Comparison of ENCODE assay signal across 38 cellular contexts in the genomic region with DNA sequence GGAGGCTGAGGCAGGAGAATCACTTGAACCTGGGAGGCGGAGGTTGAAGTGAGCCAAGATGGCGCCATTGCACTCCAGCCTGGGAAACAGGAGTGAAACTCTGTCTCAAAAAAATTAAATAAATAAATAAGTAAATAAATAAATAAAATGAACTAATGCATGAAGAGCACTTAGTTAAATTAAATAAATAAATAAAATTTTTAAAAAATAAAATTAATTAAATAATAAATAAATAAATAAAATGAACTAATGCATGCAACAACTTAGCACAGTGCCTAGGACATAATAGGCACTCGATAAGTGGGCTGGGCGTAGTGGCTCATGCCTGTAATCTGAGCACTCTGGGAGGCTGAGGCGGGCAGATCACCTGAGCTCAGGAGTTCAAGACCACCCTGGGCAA. TPM values are rescaled to one million over a fixed set of nuclear protein-coding genes. Genes with fewer than 3 reads are reported as not detected.
"Had no signal": no experiment of that assay in that cellular context is flagged by ENCODE, and none has a peak within 500 bp of the region (broad histone marks: within the 10 kb centered on the region; RNA-seq: fewer than 3 reads in every experiment).

No MANE protein-coding gene starts in this region.

- H3K27me3 Mint-ChIP-seq: activated CD4-positive, alpha-beta T cell treated with anti-CD3 and anti-CD28 coated beads for 36 hours; activated CD4-positive, alpha-beta T cell treated with anti-CD3 and anti-CD28 coated beads, Interleukin-2, amount 10 ng/mL, durations not matched to agents 7 days and 5 days; activated CD8-positive, alpha-beta memory T cell treated with anti-CD3 and anti-CD28 coated beads, Interleukin-2, amount 10 ng/mL, durations not matched to agents 7 days and 5 days; activated naive CD8-positive, alpha-beta T cell treated with anti-CD3 and anti-CD28 coated beads for 36 hours; activated T-cell treated with anti-CD3 and anti-CD28 coated beads, Interleukin-2, amount 50 U/mL, for 24 hours had no signal

- H3K27ac ChIP-seq: adrenal gland, brain microvascular endothelial cell, breast epithelium, coronary artery, VCaP had no signal

- H3K4me3 ChIP-seq: adrenal gland, body of pancreas, breast epithelium, coronary artery had no signal

- FAIRE-seq: astrocyte, colon, TTC549 had no signal

- H3K27ac Mint-ChIP-seq: activated CD4-positive, alpha-beta memory T cell treated with anti-CD3 and anti-CD28 coated beads, Interleukin-2, amount 10 ng/mL, durations not matched to agents 7 days and 5 days; activated CD4-positive, alpha-beta T cell treated with anti-CD3 and anti-CD28 coated beads for 36 hours; activated CD4-positive, alpha-beta T cell treated with anti-CD3 and anti-CD28 coated beads, Interleukin-2, amount 10 ng/mL, durations not matched to agents 7 days and 5 days; activated CD8-positive, alpha-beta memory T cell treated with anti-CD3 and anti-CD28 coated beads, Interleukin-2, amount 10 ng/mL, durations not matched to agents 7 days and 5 days; activated CD8-positive, alpha-beta T cell treated with anti-CD3 and anti-CD28 coated beads, Interleukin-2, amount 10 ng/mL, durations not matched to agents 7 days and 5 days; activated naive CD4-positive, alpha-beta T cell treated with anti-CD3 and anti-CD28 coated beads for 36 hours; activated naive CD4-positive, alpha-beta T cell treated with anti-CD3 and anti-CD28 coated beads, Interleukin-2, amount 50 U/mL, for 72 hours; activated naive CD8-positive, alpha-beta T cell treated with anti-CD3 and anti-CD28 coated beads for 36 hours; activated T-cell treated with anti-CD3 and anti-CD28 coated beads, Interleukin-2, amount 50 U/mL, for 24 hours; activated T-helper 1 cell treated with anti-CD3 and anti-CD28 coated beads, Interleukin-12 subunit alpha, Interleukin-12 subunit beta, Interleukin-2, Interleukin-4 antibody, amounts not matched to agents 30 ng/mL and 10 ng/mL and 1 ng/mL, durations not matched to agents 14 hours and 24 hours and 36 hours; activated T-helper 17 cell treated with anti-CD3 and anti-CD28 coated beads, Interleukin-2, amount 50 U/mL, for 72 hours; T-helper 1 cell treated with Interleukin-12 subunit alpha and Interleukin-12 subunit beta and Interleukin-4 antibody, amounts not matched to agents 30 μg/mL and 1 μg/mL, for 36 hours; T-helper 2 cell treated with Interferon-gamma antibody and Interleukin-4, amounts not matched to agents 5 μg/mL and 100 μg/mL, for 36 hours had no signal

- H3K9me3 Mint-ChIP-seq: T-helper 1 cell treated with Interleukin-12 subunit alpha and Interleukin-12 subunit beta and Interleukin-4 antibody, amounts not matched to agents 30 μg/mL and 1 μg/mL, for 36 hours; T-helper 2 cell treated with Interferon-gamma antibody and Interleukin-4, amounts not matched to agents 5 μg/mL and 100 μg/mL, for 36 hours had no signal

- H3K4me1 ChIP-seq: adrenal gland had no signal

- ATAC-seq: activated CD4-positive, alpha-beta T cell treated with anti-CD3 and anti-CD28 coated beads for 36 hours; activated CD4-positive, CD25-positive, alpha-beta regulatory T cell treated with anti-CD3 and anti-CD28 coated beads, Interleukin-2, amount 50 U/mL, for 24 hours; activated CD8-positive, alpha-beta memory T cell treated with anti-CD3 and anti-CD28 coated beads, Interleukin-2, amount 10 ng/mL, durations not matched to agents 7 days and 5 days; activated CD8-positive, alpha-beta T cell treated with anti-CD3 and anti-CD28 coated beads, Interleukin-2, amount 10 ng/mL, durations not matched to agents 7 days and 5 days; activated naive CD4-positive, alpha-beta T cell treated with anti-CD3 and anti-CD28 coated beads, Interleukin-2, amount 50 U/mL, for 72 hours; activated T-helper 17 cell treated with anti-CD3 and anti-CD28 coated beads, Interleukin-2, amount 50 U/mL, for 72 hours; body of pancreas had no signal

- DNase-seq: activated CD4-positive, alpha-beta memory T cell treated with anti-CD3 and anti-CD28 coated beads, Interleukin-2, amount 10 ng/mL, durations not matched to agents 7 days and 5 days; activated CD4-positive, alpha-beta T cell treated with anti-CD3 and anti-CD28 coated beads for 1 hour; activated CD4-positive, alpha-beta T cell treated with anti-CD3 and anti-CD28 coated beads for 36 hours; activated CD4-positive, alpha-beta T cell treated with anti-CD3 and anti-CD28 coated beads for 48 hours; activated CD4-positive, alpha-beta T cell treated with anti-CD3 and anti-CD28 coated beads, Interleukin-2, amount 10 ng/mL, durations not matched to agents 7 days and 5 days; activated CD4-positive, alpha-beta T cell treated with anti-CD3 and anti-CD28 coated beads, Interleukin-2, amount 50 U/mL, for 48 hours; activated CD4-positive, CD25-positive, alpha-beta regulatory T cell; activated CD8-positive, alpha-beta memory T cell treated with anti-CD3 and anti-CD28 coated beads for 24 hours; activated CD8-positive, alpha-beta memory T cell treated with anti-CD3 and anti-CD28 coated beads, Interleukin-2, amount 10 ng/mL, durations not matched to agents 7 days and 5 days; activated CD8-positive, alpha-beta memory T cell treated with anti-CD3 and anti-CD28 coated beads, Interleukin-2, amount 50 U/mL, for 48 hours; activated CD8-positive, alpha-beta T cell treated with anti-CD3 and anti-CD28 coated beads, Interleukin-2, amount 10 ng/mL, durations not matched to agents 7 days and 5 days; activated gamma-delta T cell treated with Interleukin-2 at 50 U/mL for 16 hours; activated naive CD4-positive, alpha-beta T cell; activated naive CD4-positive, alpha-beta T cell treated with anti-CD3 and anti-CD28 coated beads for 36 hours; activated naive CD4-positive, alpha-beta T cell treated with anti-CD3 and anti-CD28 coated beads, Interleukin-2, amount 50 U/mL, for 16 hours; activated naive CD8-positive, alpha-beta T cell treated with anti-CD3 and anti-CD28 coated beads for 36 hours; activated T-cell treated with anti-CD3 and anti-CD28 coated beads, Interleukin-2, amount 50 U/mL, for 24 hours; activated T-cell treated with anti-CD3 and anti-CD28 coated beads, Interleukin-2, amount 50 U/mL, for 48 hours; adrenal gland; amniotic stem cell; aorta; body of pancreas; brain microvascular endothelial cell; central memory CD4-positive, alpha-beta T cell; T-helper 2 cell; T-helper 9 cell had no signal

- H3K4me3 Mint-ChIP-seq: activated CD4-positive, alpha-beta memory T cell treated with anti-CD3 and anti-CD28 coated beads, Interleukin-2, amount 10 ng/mL, durations not matched to agents 7 days and 5 days; activated CD4-positive, alpha-beta T cell treated with anti-CD3 and anti-CD28 coated beads for 36 hours; activated CD4-positive, alpha-beta T cell treated with anti-CD3 and anti-CD28 coated beads, Interleukin-2, amount 10 ng/mL, durations not matched to agents 7 days and 5 days; activated CD8-positive, alpha-beta memory T cell treated with anti-CD3 and anti-CD28 coated beads, Interleukin-2, amount 10 ng/mL, durations not matched to agents 7 days and 5 days; activated CD8-positive, alpha-beta T cell treated with anti-CD3 and anti-CD28 coated beads, Interleukin-2, amount 10 ng/mL, durations not matched to agents 7 days and 5 days; activated naive CD4-positive, alpha-beta T cell treated with anti-CD3 and anti-CD28 coated beads for 36 hours; activated naive CD8-positive, alpha-beta T cell treated with anti-CD3 and anti-CD28 coated beads for 36 hours; activated T-cell treated with anti-CD3 and anti-CD28 coated beads, Interleukin-2, amount 50 U/mL, for 24 hours; activated T-helper 1 cell treated with anti-CD3 and anti-CD28 coated beads, Interleukin-12 subunit alpha, Interleukin-12 subunit beta, Interleukin-2, Interleukin-4 antibody, amounts not matched to agents 30 ng/mL and 10 ng/mL and 1 ng/mL, durations not matched to agents 14 hours and 24 hours and 36 hours; activated T-helper 17 cell treated with anti-CD3 and anti-CD28 coated beads, Interleukin-2, amount 50 U/mL, for 72 hours; T-helper 1 cell treated with Interleukin-12 subunit alpha and Interleukin-12 subunit beta and Interleukin-4 antibody, amounts not matched to agents 30 μg/mL and 1 μg/mL, for 36 hours; T-helper 2 cell treated with Interferon-gamma antibody and Interleukin-4, amounts not matched to agents 5 μg/mL and 100 μg/mL, for 36 hours had no signal

- H3K36me3 ChIP-seq: adrenal gland, brain microvascular endothelial cell, breast epithelium had no signal

- H3K36me3 Mint-ChIP-seq: activated CD8-positive, alpha-beta memory T cell treated with anti-CD3 and anti-CD28 coated beads, Interleukin-2, amount 10 ng/mL, durations not matched to agents 7 days and 5 days; activated naive CD4-positive, alpha-beta T cell treated with anti-CD3 and anti-CD28 coated beads, Interleukin-2, amount 50 U/mL, for 72 hours; activated naive CD8-positive, alpha-beta T cell treated with anti-CD3 and anti-CD28 coated beads for 36 hours had no signal

- H3K9me3 ChIP-seq: adrenal gland, body of pancreas, breast epithelium had no signal

- H3K27me3 ChIP-seq: adrenal gland, body of pancreas, brain microvascular endothelial cell, breast epithelium had no signal

RNA-seq across cellular contexts. Expression of a gene that starts 47.1 kb away (rescaled TPM):
- total RNA-seq: activated CD4-positive, alpha-beta T cell treated with anti-CD3 and anti-CD28 coated beads for 36 hours; activated CD8-positive, alpha-beta T cell treated with anti-CD3 and anti-CD28 coated beads, Interleukin-2, amount 10 ng/mL, durations not matched to agents 7 days and 5 days; activated naive CD4-positive, alpha-beta T cell treated with anti-CD3 and anti-CD28 coated beads for 36 hours; activated naive CD8-positive, alpha-beta T cell treated with anti-CD3 and anti-CD28 coated beads for 36 hours; activated T-helper 1 cell treated with anti-CD3 and anti-CD28 coated beads, Interleukin-12 subunit alpha, Interleukin-12 subunit beta, Interleukin-2, Interleukin-4 antibody, amounts not matched to agents 30 ng/mL and 10 ng/mL and 1 ng/mL, durations not matched to agents 14 hours and 24 hours and 36 hours; activated T-helper 17 cell treated with anti-CD3 and anti-CD28 coated beads, Interleukin-2, amount 50 U/mL, for 72 hours had no signal
